9 cellular contexts compared by ENCODE assay signal in the genomic region with DNA sequence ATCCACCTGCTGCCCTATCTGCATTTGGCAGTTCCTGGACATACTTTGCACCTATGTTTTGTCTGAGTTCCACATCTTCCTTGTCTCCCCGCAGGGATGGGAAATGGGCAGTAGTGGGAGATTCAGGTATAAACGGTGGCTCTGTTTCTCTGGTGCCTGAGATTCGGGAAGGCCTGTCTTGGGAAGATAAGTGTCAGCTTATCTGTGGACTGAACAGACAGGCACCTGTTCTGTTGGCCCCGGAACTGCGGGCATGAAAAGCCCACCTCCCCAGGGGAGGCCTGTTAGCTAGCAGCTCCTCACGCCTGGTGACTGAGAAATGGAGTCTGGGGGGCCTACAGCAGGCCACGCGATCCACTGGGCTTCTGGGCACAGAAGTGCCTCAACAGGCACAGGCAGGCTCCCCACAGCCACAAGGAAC. TPM values are rescaled to one million over a fixed set of nuclear protein-coding genes. Genes with fewer than 3 reads are reported as not detected.
DNase-seq lines count a peak whose midpoint lies in the region; ATAC-seq and TF ChIP-seq lines count a peak whose summit lies in the region.
"Had no signal": no experiment of that assay in that cellular context is flagged by ENCODE, and none has a peak within 500 bp of the region (broad histone marks: within the 10 kb centered on the region; RNA-seq: fewer than 3 reads in every experiment).

No MANE protein-coding gene starts in this region.

- no peaks in the 10 kb centered on the region for H3K9me3 ChIP-seq in A673 (ENCODE audit: low read depth, low read length, poor library complexity, severe bottlenecking)

- H3K4me3 ChIP-seq in A673 (ENCODE audit: low read depth, low read length, poor library complexity, severe bottlenecking) (no peak overlapping the region), KMS-11 (IDR thresholded peaks at IDR 0.05; ENCODE audit: insufficient read depth, low read depth, low read length) (no peak overlapping the region)

- POLR2A ChIA-PET in A673 (lab: Charles Lee; ENCODE audit: low non-redundant PET) = interaction anchor here (1.0 to 1.9 kb wide), 2 partner anchors 17 to 21 kb away, joined by 3 to 6 read pairs; partner anchors contain the start of genes C12orf57 and RNU7-1
- POLR2A ChIA-PET in naive thymus-derived CD8-positive, alpha-beta T cell (lab: Charles Lee) = interaction anchor here (0.9 to 13.5 kb wide), 8 partner anchors 9 to 112 kb away, joined by 3 to 1315 read pairs (median 5); partner anchors contain the start of genes C12orf57, ENO2, LPCAT3 and PTPN6

- no peaks in the 10 kb centered on the region for H4K20me1 ChIP-seq in KMS-11 (ENCODE audit: insufficient read depth)

- H3K9me3 Mint-ChIP-seq in naive thymus-derived CD8-positive, alpha-beta T cell = no peaks in the 10 kb centered on the region

- peaks cover 60% of the 10 kb centered on the region for H3K4me1 ChIP-seq in A673 (ENCODE audit: insufficient read depth, low read length, poor library complexity, severe bottlenecking)
- peaks cover 18% of the 10 kb centered on the region for H3K4me1 ChIP-seq in KMS-11 (ENCODE audit: low read depth, poor library complexity, severe bottlenecking)

- H3K79me2 ChIP-seq in KMS-11 (ENCODE audit: insufficient read depth, low read depth) = peaks cover 13% of the 10 kb centered on the region

- no peaks in the 10 kb centered on the region for H3K27me3 ChIP-seq in A673 (replicated peaks; ENCODE audit: insufficient read depth, low read depth, low read length, poor library complexity)
- no peaks in the 10 kb centered on the region for H3K27me3 ChIP-seq in KMS-11 (ENCODE audit: insufficient read depth, low read depth)

- H3K27me3 Mint-ChIP-seq in naive thymus-derived CD8-positive, alpha-beta T cell = no peaks in the 10 kb centered on the region

- no peak overlapping the region for H3K4me2 ChIP-seq in KMS-11

- peak in 1 of 2 donors; percentile 1 for ATAC-seq in naive thymus-derived CD8-positive, alpha-beta T cell

- H3K9ac ChIP-seq in KMS-11 = no peak overlapping the region

- H3K4me3 Mint-ChIP-seq in naive thymus-derived CD8-positive, alpha-beta T cell = peak overlapping the region in 2 of 10 donors; percentile 15 to 26

- H3K36me3 ChIP-seq in A673 (ENCODE audit: insufficient read depth, low read length, poor library complexity, severe bottlenecking) (peaks cover 49% of the 10 kb centered on the region), KMS-11 (ENCODE audit: insufficient read depth) (peaks cover 8% of the 10 kb centered on the region; the same call in 1 of the 2 replicates)

- intact Hi-C loops in A673 (cut with micrococcal nuclease; ENCODE audit: unreplicated experiment) = loop anchor here (10.0 kb wide), 1 partner anchor 200 kb away; the partner anchor contains the start of gene PTMS

- H3K4me1 Mint-ChIP-seq in naive thymus-derived CD8-positive, alpha-beta T cell = peaks cover 31 to 66% (median 62%) of the 10 kb centered on the region in 4 donors

- no peak overlapping the region for H2AFZ ChIP-seq in KMS-11 (ENCODE audit: low read depth)

- H3K27ac ChIP-seq in A673 (ENCODE audit: low read depth, low read length, poor library complexity, severe bottlenecking) = peak overlapping the region; percentile 77
- peak overlapping the region; percentile 43; the same call in 1 of the 2 replicates for H3K27ac ChIP-seq in KMS-11
- peak overlapping the region; percentile 42 for H3K27ac ChIP-seq in caudate nucleus (ENCODE audit: low read depth, low read length)

- peaks cover 0 to 47% (median 12%) of the 10 kb centered on the region in 3 donors for H3K36me3 Mint-ChIP-seq in naive thymus-derived CD8-positive, alpha-beta T cell

- no peak for DNase-seq in A673 (ENCODE audit: low spot score)
- DNase-seq in caudate nucleus (lab: John Stamatoyannopoulos, UW) = no peak
- DNase-seq in naive thymus-derived CD8-positive, alpha-beta T cell = no peak
- DNase-seq in ureter (ENCODE audit: low spot score) = no peak
- no peak for DNase-seq in NCI-H1694 (lab: John Stamatoyannopoulos, UW)
- DNase-seq in inferior parietal cortex (ENCODE audit: extremely low spot score) = no peak
- DNase-seq in epidermal melanocyte (ENCODE audit: insufficient read length, low spot score) = no peak

- TF ChIP-seq CTCF in A673 (conservative IDR thresholded peaks at IDR 0.05; ENCODE audit: low read depth, low read length) (no peak), KMS-11 (conservative IDR thresholded peaks at IDR 0.05; ENCODE audit: low read depth, low read length) (no peak)

- CTCF ChIA-PET in A673 (lab: Charles Lee) = interaction anchor here (0.5 to 2.0 kb wide), 6 partner anchors 21 to 95 kb away, joined by 3 to 20 read pairs (median 7); partner anchors contain the start of genes C12orf57 and RNU7-1

- no TSS peak for BruUV-seq in A673 (replicated peaks; lab: Mats Ljungman, UMichigan)

- peak overlapping the region; percentile 79 to 95 (median 90) for H3K27ac Mint-ChIP-seq in naive thymus-derived CD8-positive, alpha-beta T cell

RNA-seq across cellular contexts. Expression of gene PHB2, which starts 5.8 kb away (rescaled TPM):
- total RNA-seq in A673 (2021) (340 and 351 TPM in 2 replicates), ureter (221 TPM)
- total RNA-seq in naive thymus-derived CD8-positive, alpha-beta T cell = 100 to 1,000 TPM; 159 to 173 TPM
- 100 to 1,000 TPM in 2 of 3 donors, 10 to 100 TPM in 1; 97.0 to 115 (median 108) TPM for polyA plus RNA-seq in naive thymus-derived CD8-positive, alpha-beta T cell

RNA-seq across cellular contexts. Expression of gene EMG1, which starts 6.1 kb away (rescaled TPM):
- total RNA-seq in A673 (2021) (83.0 and 92.3 TPM in 2 replicates), ureter (68.0 TPM)
- 10 to 100 TPM; 71.1 to 72.5 TPM for total RNA-seq in naive thymus-derived CD8-positive, alpha-beta T cell
- 10 to 100 TPM; 59.7 to 66.4 (median 64.7) TPM for polyA plus RNA-seq in naive thymus-derived CD8-positive, alpha-beta T cell

RNA-seq across cellular contexts. Expression of gene PTPN6, which starts 13.5 kb away (rescaled TPM):
- 2.3 and 3.3 TPM in 2 replicates for total RNA-seq in A673 (2021)
- total RNA-seq in naive thymus-derived CD8-positive, alpha-beta T cell = 100 to 1,000 TPM; 235 to 247 TPM
- polyA plus RNA-seq in naive thymus-derived CD8-positive, alpha-beta T cell = 100 to 1,000 TPM; 182 to 425 (median 260) TPM
- total RNA-seq in ureter = 40.4 TPM
- total RNA-seq: SK-MEL-5 had no signal

RNA-seq across cellular contexts. Expression of gene C12orf57, which starts 20.8 kb away (rescaled TPM):
- total RNA-seq in A673 (2021) (226 and 260 TPM in 2 replicates), ureter (172 TPM)
- total RNA-seq in naive thymus-derived CD8-positive, alpha-beta T cell = 100 to 1,000 TPM; 518 to 519 TPM
- polyA plus RNA-seq in naive thymus-derived CD8-positive, alpha-beta T cell = 100 to 1,000 TPM; 329 to 399 (median 366) TPM

RNA-seq across cellular contexts. Expression of gene RNU7-1, which starts 21.0 kb away (rescaled TPM):
- total RNA-seq in A673 (2021) = not detected in 2 replicates
- not detected for total RNA-seq in naive thymus-derived CD8-positive, alpha-beta T cell
- polyA plus RNA-seq in naive thymus-derived CD8-positive, alpha-beta T cell = not detected
- total RNA-seq in ureter = not detected
- total RNA-seq: SK-MEL-5 had no signal
